ENCODE assay signal across 9 cellular contexts in the genomic region with DNA sequence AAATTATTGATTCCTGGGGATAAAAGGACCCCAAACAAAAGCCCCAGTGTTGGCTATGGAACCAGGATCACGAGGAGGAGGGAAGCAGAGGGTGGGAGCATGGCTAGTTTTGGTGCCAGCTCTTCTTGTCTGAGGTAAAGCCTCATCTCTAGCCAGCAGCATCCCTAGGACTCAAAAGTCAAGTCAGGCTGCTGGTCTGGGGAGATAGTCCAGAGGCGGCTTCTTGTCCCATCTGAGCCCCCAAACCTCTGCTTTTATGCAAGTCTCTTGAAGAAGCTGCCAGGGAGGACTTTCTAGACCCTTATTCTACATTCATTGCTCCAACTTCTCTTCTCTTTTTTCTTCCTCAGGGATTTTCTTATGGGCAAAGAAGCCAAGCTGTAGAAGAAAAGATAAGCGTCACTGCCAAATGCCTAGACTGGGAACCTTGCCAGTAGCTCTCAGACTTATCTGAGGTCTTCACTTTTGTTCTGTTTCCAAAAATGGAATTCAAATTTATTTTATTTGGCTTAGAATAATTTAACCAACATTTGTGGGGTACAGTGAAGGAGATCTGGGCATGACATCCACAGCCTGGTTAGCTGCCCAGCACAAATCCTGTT. TPM values are rescaled to one million over a fixed set of nuclear protein-coding genes. Genes with fewer than 3 reads are reported as not detected.
A peak's percentile ranks its signal among the peaks of the same experiment; 100 is the strongest.
DNase-seq lines count a peak whose midpoint lies in the region; ATAC-seq and TF ChIP-seq lines count a peak whose summit lies in the region.
"Had no signal": no experiment of that assay in that cellular context is flagged by ENCODE, and none has a peak within 500 bp of the region (broad histone marks: within the 10 kb centered on the region; RNA-seq: fewer than 3 reads in every experiment).

No MANE protein-coding gene starts in this region.

- peak overlapping the region; percentile 96 for H3K27ac ChIP-seq in VCaP
- H3K27ac ChIP-seq in gastrocnemius medialis, result peak overlapping the region; percentile 88 to 98 (median 91)

- H3K4me3 ChIP-seq in gastrocnemius medialis, result peak overlapping the region in 3 of 4 donors; percentile 6 to 13 (median 12)

- H3K27me3 ChIP-seq in gastrocnemius medialis, result no peaks in the 10 kb centered on the region

- TF ChIP-seq POLR2A in gastrocnemius medialis (IDR thresholded peaks at IDR 0.05), result no peak

- ATAC-seq in gastrocnemius medialis, result no peak
- no peak for ATAC-seq in GM21381 (IDR thresholded peaks at IDR 0.05; ENCODE audit: unreplicated experiment)
- ATAC-seq in HG02759 (IDR thresholded peaks at IDR 0.05; ENCODE audit: unreplicated experiment), result no peak

- 0 out of 2 replicates have a peak overlapping the region, but pooled peaks have one; percentile 30 for H3K9ac ChIP-seq in ES-I3 (ENCODE audit: low read depth, low read length)

- DNase-seq in glomerular endothelial cell (ENCODE audit: extremely low read depth, low read depth, low spot score) (peak; percentile 47), gastrocnemius medialis (no peak), globus pallidus (ENCODE audit: low spot score) (no peak)
- DNase-seq in activated CD4-positive, CD25-positive, alpha-beta regulatory T cell treated with anti-CD3 and anti-CD28 coated beads, Interleukin-2, amount 50 U/mL, for 72 hours, result no peak

- H3K9me3 ChIP-seq in ES-I3 (ENCODE audit: control insufficient read depth, insufficient read depth, low read length), result no peaks in the 10 kb centered on the region
- H3K9me3 ChIP-seq in gastrocnemius medialis, result no peaks in the 10 kb centered on the region

- intact Hi-C loops in gastrocnemius medialis (cut with DNase I; ENCODE audit: low total_unique reads), result loop anchor here (1.0 to 2.0 kb wide), 3 partner anchors 18 to 114 kb away; a partner anchor contains a TSS

- no peak for TF ChIP-seq CTCF in VCaP (conservative IDR thresholded peaks at IDR 0.05)
- no peak for TF ChIP-seq CTCF in gastrocnemius medialis (IDR thresholded peaks at IDR 0.05 in 4 of 5, conservative IDR thresholded peaks at IDR 0.05 in 1 of 5)

- peaks cover 18% of the 10 kb centered on the region for H3K4me1 ChIP-seq in ES-I3 (ENCODE audit: insufficient read depth, low read length)
- H3K4me1 ChIP-seq in gastrocnemius medialis, result peaks cover 36 to 38% of the 10 kb centered on the region in 2 donors

- H3K36me3 ChIP-seq in ES-I3 (ENCODE audit: insufficient read depth, low read length) (no peaks in the 10 kb centered on the region), gastrocnemius medialis (peaks cover 0 to 14% of the 10 kb centered on the region in 2 donors)

- in situ Hi-C loops in gastrocnemius medialis (cut with MboI; ENCODE audit: low sequenced_read_pairs in 4 of 4), result loop anchor here in 2 of 4 donors (5.0 to 10.0 kb wide), 3 partner anchors 62 to 122 kb away; a partner anchor contains a TSS

RNA-seq across cellular contexts. Expression of a gene that starts 6.9 kb away (rescaled TPM):
- total RNA-seq in glomerular endothelial cell (0.93 and 1.4 TPM in 2 replicates), gastrocnemius medialis (10 to 100 TPM in 2 of 4 donors, 1 to 10 TPM in 2; 8.0 to 19.5 (median 10.7) TPM)
- total RNA-seq: activated B cell treated with CpG ODN at 0.5 μM for 24 hours had no signal

RNA-seq across cellular contexts. Expression of a gene that starts 17.3 kb away (rescaled TPM):
- total RNA-seq in glomerular endothelial cell, result 4.9 and 5.3 TPM in 2 replicates
- total RNA-seq in gastrocnemius medialis, result 10 to 100 TPM in 3 of 4 donors, 1 to 10 TPM in 1; 6.4 to 20.0 (median 14.7) TPM

RNA-seq across cellular contexts. Expression of a gene that starts 25.9 kb away (rescaled TPM):
- total RNA-seq in glomerular endothelial cell (30.0 and 32.7 TPM in 2 replicates), gastrocnemius medialis (10 to 100 TPM; 23.2 to 46.0 (median 31.7) TPM)

RNA-seq across cellular contexts. Expression of a gene that starts 33.7 kb away (rescaled TPM):
- total RNA-seq in glomerular endothelial cell, result 28.8 and 37.5 TPM in 2 replicates
- total RNA-seq in gastrocnemius medialis, result 10 to 100 TPM; 26.2 to 40.0 (median 35.7) TPM

RNA-seq across cellular contexts. Expression of a gene that starts 34.7 kb away (rescaled TPM):
- total RNA-seq in glomerular endothelial cell (153 and 164 TPM in 2 replicates), gastrocnemius medialis (100 to 1,000 TPM; 199 to 589 (median 381) TPM)
